In the genomic region with DNA sequence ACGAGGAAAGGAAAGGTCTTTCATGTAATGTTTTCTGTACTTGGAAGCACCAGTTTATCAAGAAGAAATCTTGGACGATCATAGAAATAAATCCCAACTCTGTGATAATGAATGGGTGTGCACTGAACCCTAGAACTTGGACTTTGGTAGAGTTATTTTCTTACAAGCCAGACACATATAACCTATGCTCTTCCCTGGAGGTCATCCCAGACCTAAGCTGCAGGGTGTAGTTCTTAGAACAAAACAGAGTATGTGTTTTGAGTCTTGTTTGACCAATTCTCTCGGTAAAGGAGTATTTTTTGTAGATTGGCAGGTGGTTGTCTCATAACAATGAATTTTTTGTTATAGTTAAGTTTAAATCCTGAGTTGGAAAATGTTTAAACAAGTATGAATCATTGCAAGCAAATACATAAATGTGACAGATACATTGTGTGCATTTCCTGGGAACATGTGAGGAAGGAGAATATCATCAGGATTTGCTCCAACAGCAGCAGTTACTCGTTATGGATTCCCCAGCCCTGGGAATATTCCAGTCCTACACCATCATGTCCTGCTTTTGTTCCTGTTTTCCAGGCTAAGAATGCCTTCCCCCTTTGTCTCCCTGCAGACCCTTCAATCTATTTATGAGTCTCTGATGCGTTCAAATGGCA, we compare ENCODE assay signal across 21 cellular contexts.
DNase-seq lines count a peak whose midpoint lies in the region; ATAC-seq, FAIRE-seq and TF ChIP-seq lines count a peak whose summit lies in the region.
"Had no signal": no experiment of that assay in that cellular context is flagged by ENCODE, and none has a peak within 500 bp of the region (broad histone marks: within the 10 kb centered on the region; RNA-seq: fewer than 3 reads in every experiment).

No MANE protein-coding gene starts in this region.

- H3K4me3 ChIP-seq in A549 (no peak overlapping the region), RWPE2 (ENCODE audit: severe bottlenecking) (no peak overlapping the region), hepatocyte (no peak overlapping the region)
- H3K4me3 ChIP-seq: K562, SJCRH30 had no signal

- no peaks in the 10 kb centered on the region for H3K27me3 Mint-ChIP-seq in nephron (ENCODE audit: low read depth)

- peaks cover 27% of the 10 kb centered on the region for H3K4me1 Mint-ChIP-seq in nephron

- TF ChIP-seq POLR2A in A549 (IDR thresholded peaks at IDR 0.05; ENCODE audit: low read length) = no peak

- peak overlapping the region in 2 of 3 experiments; percentile 69 to 75 for H3K27ac Mint-ChIP-seq in nephron
- H3K27ac Mint-ChIP-seq: CD4-positive, alpha-beta T cell had no signal

- TF ChIP-seq RAD21 in A549 (conservative IDR thresholded peaks at IDR 0.05 in 1 of 2, IDR thresholded peaks at IDR 0.05 in 1 of 2) = no peak

- H3K27me3 ChIP-seq in RWPE2 (ENCODE audit: insufficient read depth, poor library complexity, severe bottlenecking) (no peaks in the 10 kb centered on the region), hepatocyte (no peaks in the 10 kb centered on the region)
- H3K27me3 ChIP-seq: BE2C, SJCRH30 had no signal

- H3K9me3 ChIP-seq in A549 (no peaks in the 10 kb centered on the region), RWPE2 (ENCODE audit: severe bottlenecking) (no peaks in the 10 kb centered on the region), hepatocyte (ENCODE audit: low read depth) (no peaks in the 10 kb centered on the region)
- H3K9me3 ChIP-seq: BE2C, Caco-2, SJCRH30 had no signal

- peak in 1 of 2 experiments; percentile 17 for DNase-seq in A549 (ENCODE audit: low read depth in 1 of 2, low spot score in 1 of 2)
- DNase-seq in RWPE2 (ENCODE audit: low spot score) = no peak
- DNase-seq in hepatocyte (ENCODE audit: low spot score) = no peak
- DNase-seq in cerebellar cortex (ENCODE audit: low spot score) = no peak
- DNase-seq in CD1c-positive myeloid dendritic cell (ENCODE audit: extremely low spot score) = no peak
- DNase-seq: BE2C; Caco-2; CD4-positive, alpha-beta T cell; GF-D8; GOT3; NCI-H1105; NCI-H1694 treated with DMSO at 0.1 percent for 48 hours; NCI-H2107; NCI-H510A; NCI-H774; SJCRH30 had no signal

- H3K4me2 ChIP-seq in A549 (peak overlapping the region; percentile 53; the same call in 2 of the 3 replicates), hepatocyte (no peak overlapping the region)

- H3K36me3 ChIP-seq in RWPE2 (ENCODE audit: low read depth) = no peaks in the 10 kb centered on the region
- no peaks in the 10 kb centered on the region for H3K36me3 ChIP-seq in hepatocyte (replicated peaks; ENCODE audit: insufficient read depth, low read depth)
- H3K36me3 ChIP-seq: BE2C, SJCRH30 had no signal

- no peak overlapping the region for H2AFZ ChIP-seq in hepatocyte

- H3K36me3 Mint-ChIP-seq in nephron (ENCODE audit: low read depth) = peaks cover 5% of the 10 kb centered on the region

- TF ChIP-seq CTCF in A549 (IDR thresholded peaks at IDR 0.05) (no peak), RWPE2 (IDR thresholded peaks at IDR 0.05; ENCODE audit: poor library complexity, severe bottlenecking) (no peak), hepatocyte (IDR thresholded peaks at IDR 0.05; ENCODE audit: poor library complexity) (no peak), nephron (IDR thresholded peaks at IDR 0.05; ENCODE audit: unreplicated experiment in 3 of 3) (no peak)

- peaks cover 15% of the 10 kb centered on the region; the same call in 2 of the 3 replicates for H3K4me1 ChIP-seq in A549
- peaks cover 12% of the 10 kb centered on the region for H3K4me1 ChIP-seq in RWPE2 (ENCODE audit: insufficient read depth, poor library complexity, severe bottlenecking)
- peaks cover 18% of the 10 kb centered on the region for H3K4me1 ChIP-seq in hepatocyte (ENCODE audit: insufficient read depth)
- H3K4me1 ChIP-seq: BE2C, Caco-2, SJCRH30 had no signal

- TF ChIP-seq EP300 in A549 (IDR thresholded peaks at IDR 0.05) = no peak

- H3K27ac ChIP-seq in A549 (peak overlapping the region in 1 of 2 experiments; percentile 22; a peak in 1 of 6 replicates), RWPE2 (ENCODE audit: poor library complexity, severe bottlenecking) (no peak overlapping the region), hepatocyte (peak overlapping the region; percentile 41)
- H3K27ac ChIP-seq: SJCRH30 had no signal

- no peaks in the 10 kb centered on the region for H4K20me1 ChIP-seq in hepatocyte (ENCODE audit: insufficient read depth, poor library complexity, severe bottlenecking)

- CTCF ChIA-PET in A549 (lab: Yijun Ruan, JAX) = no interaction called here

- H3K79me2 ChIP-seq in hepatocyte = no peaks in the 10 kb centered on the region

- WGBS in A549 (ENCODE audit: missing lambda C conversion rate) = 9% methylated on average over 5 of the region's 5 CpGs
- WGBS in hepatocyte (ENCODE audit: low lambda C conversion rate, missing lambda C conversion rate) = 59% methylated on average over 5 of the region's 5 CpGs

- H3K4me3 Mint-ChIP-seq in nephron = no peak overlapping the region
- H3K4me3 Mint-ChIP-seq: CD4-positive, alpha-beta T cell had no signal

- no peaks in the 10 kb centered on the region for H3K9me2 ChIP-seq in hepatocyte (replicated peaks; ENCODE audit: insufficient read depth)

- H3K9me3 Mint-ChIP-seq in nephron = no peaks in the 10 kb centered on the region
- H3K9me3 Mint-ChIP-seq: CD4-positive, alpha-beta T cell had no signal

- no peak for FAIRE-seq in A549 (lab: Jason Lieb, UNC)
- FAIRE-seq: K562 had no signal

- ATAC-seq in A549 (no peak), RWPE2 (ENCODE audit: low read depth) (peak; percentile 71), HG03095 (IDR thresholded peaks at IDR 0.05; ENCODE audit: unreplicated experiment) (no peak), GM21576 (IDR thresholded peaks at IDR 0.05; ENCODE audit: unreplicated experiment) (no peak)
- ATAC-seq: HCT116, K562 had no signal

- POLR2A ChIA-PET in A549 (lab: Yijun Ruan, JAX) = no interaction called here

TF ChIP-seq in A549, 52 proteins besides CTCF, POLR2A, EP300 and RAD21:
- TF ChIP-seq HDAC2 (IDR thresholded peaks at IDR 0.05) = no peak
- TF ChIP-seq, protein P1, sequence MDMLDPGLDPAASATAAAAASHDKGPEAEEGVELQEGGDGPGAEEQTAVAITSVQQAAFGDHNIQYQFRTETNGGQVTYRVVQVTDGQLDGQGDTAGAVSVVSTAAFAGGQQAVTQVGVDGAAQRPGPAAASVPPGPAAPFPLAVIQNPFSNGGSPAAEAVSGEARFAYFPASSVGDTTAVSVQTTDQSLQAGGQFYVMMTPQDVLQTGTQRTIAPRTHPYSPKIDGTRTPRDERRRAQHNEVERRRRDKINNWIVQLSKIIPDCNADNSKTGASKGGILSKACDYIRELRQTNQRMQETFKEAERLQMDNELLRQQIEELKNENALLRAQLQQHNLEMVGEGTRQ (IDR thresholded peaks at IDR 0.05) = no peak
- TF ChIP-seq SREBF2 (IDR thresholded peaks at IDR 0.05) = no peak
- no peak for TF ChIP-seq BHLHE40 (IDR thresholded peaks at IDR 0.05; ENCODE audit: low read depth, low read length)
- no peak for TF ChIP-seq PHF8 (IDR thresholded peaks at IDR 0.05; ENCODE audit: borderline replicate concordance, low read depth)
- no peak for TF ChIP-seq ZNF302 (CRISPR knock-in tag; IDR thresholded peaks at IDR 0.05)
- TF ChIP-seq, protein P2, sequence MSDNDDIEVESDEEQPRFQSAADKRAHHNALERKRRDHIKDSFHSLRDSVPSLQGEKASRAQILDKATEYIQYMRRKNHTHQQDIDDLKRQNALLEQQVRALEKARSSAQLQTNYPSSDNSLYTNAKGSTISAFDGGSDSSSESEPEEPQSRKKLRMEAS (IDR thresholded peaks at IDR 0.05) = no peak
- TF ChIP-seq FOXS1 (CRISPR knock-in tag; IDR thresholded peaks at IDR 0.05) = no peak
- no peak for TF ChIP-seq EHMT2 (IDR thresholded peaks at IDR 0.05; ENCODE audit: low read depth)
